In the genomic region with DNA sequence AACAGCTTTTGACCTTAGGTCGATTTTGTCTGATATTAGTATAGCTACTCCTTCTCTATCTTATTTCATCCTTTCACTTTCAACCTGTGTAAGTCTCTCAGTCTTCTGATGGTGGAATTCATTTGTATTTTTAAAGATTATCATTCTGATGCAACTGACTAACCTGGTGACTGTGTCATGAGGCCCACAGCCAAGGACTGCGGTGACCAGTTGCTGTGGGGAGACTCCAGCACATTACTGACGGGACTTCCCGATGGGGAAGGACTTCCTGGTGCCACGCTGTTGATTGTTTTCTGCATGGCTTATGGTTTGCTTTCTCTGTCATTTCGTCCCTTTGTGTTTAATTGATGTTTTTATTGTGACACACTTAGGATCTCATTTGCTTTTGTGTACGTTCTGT, we compare ENCODE assay signal across 9 cellular contexts. TPM values are rescaled to one million over a fixed set of nuclear protein-coding genes. Genes with fewer than 3 reads are reported as not detected.
DNase-seq lines count a peak whose midpoint lies in the region; ATAC-seq and TF ChIP-seq lines count a peak whose summit lies in the region.
"Had no signal": no experiment of that assay in that cellular context is flagged by ENCODE, and none has a peak within 500 bp of the region (broad histone marks: within the 10 kb centered on the region; RNA-seq: fewer than 3 reads in every experiment).

No MANE protein-coding gene starts in this region.

- DNase-seq in H4 (ENCODE audit: low spot score) (peak; percentile 61), T1000 (lab: John Stamatoyannopoulos, UW) (peak; percentile 53), memory B cell (ENCODE audit: low spot score in 2 of 2) (peak in 1 of 2 donors; percentile 42), SW480 (ENCODE audit: low spot score) (no peak), NCI-H1930 (lab: John Stamatoyannopoulos, UW) (no peak), transverse colon (no peak), NCI-H446 (lab: John Stamatoyannopoulos, UW) (no peak)
- DNase-seq: activated naive CD8-positive, alpha-beta T cell treated with anti-CD3 and anti-CD28 coated beads, Interleukin-2, amount 10 ng/mL, durations not matched to agents 7 days and 5 days had no signal

- peaks cover 5% of the 10 kb centered on the region for H3K27me3 Mint-ChIP-seq in memory B cell

- in situ Hi-C loops in transverse colon (cut with MboI; ENCODE audit: low pct_ligation_motif_present in 1 of 4, low pct_unique_long_range_greater_than_20kb in 1 of 4, low sequenced_read_pairs in 3 of 4), result loop anchor here in 3 of 4 donors (25.0 kb wide), 3 partner anchors 333 to 683 kb away; no protein-coding TSS in a partner anchor

- intact Hi-C loops in transverse colon (cut with DNase I; ENCODE audit: low total_unique reads), result no loop called here

- H3K9me3 ChIP-seq in transverse colon, result no peaks in the 10 kb centered on the region

- TF ChIP-seq EP300 in transverse colon (IDR thresholded peaks at IDR 0.05; ENCODE audit: low read depth), result no peak

- peak overlapping the region; percentile 86 for H3K27ac Mint-ChIP-seq in memory B cell
- H3K27ac Mint-ChIP-seq: activated naive CD8-positive, alpha-beta T cell treated with anti-CD3 and anti-CD28 coated beads, Interleukin-2, amount 10 ng/mL, durations not matched to agents 7 days and 5 days had no signal

- no peaks in the 10 kb centered on the region for H3K4me1 ChIP-seq in transverse colon

- no peaks in the 10 kb centered on the region for H3K36me3 ChIP-seq in transverse colon

- peak overlapping the region; percentile 73 for H3K4me3 Mint-ChIP-seq in memory B cell
- H3K4me3 Mint-ChIP-seq: activated naive CD8-positive, alpha-beta T cell treated with anti-CD3 and anti-CD28 coated beads, Interleukin-2, amount 10 ng/mL, durations not matched to agents 7 days and 5 days had no signal

- ATAC-seq in GM18499 (IDR thresholded peaks at IDR 0.05; ENCODE audit: insufficient read depth, unreplicated experiment) (peak; percentile 78), memory B cell (ENCODE audit: low read depth) (peak; percentile 95)

- H3K4me3 ChIP-seq in transverse colon, result no peak overlapping the region

- no peaks in the 10 kb centered on the region for H3K27me3 ChIP-seq in transverse colon

- no peak for TF ChIP-seq CTCF in transverse colon (IDR thresholded peaks at IDR 0.05)

- 58 to 71% methylated on average over 7 of the region's 7 CpGs for WGBS in transverse colon (ENCODE audit: low coverage in 1 of 2), 2 donors

- H3K9me3 Mint-ChIP-seq in memory B cell, result no peaks in the 10 kb centered on the region

- peaks cover 9% of the 10 kb centered on the region for H3K4me1 Mint-ChIP-seq in memory B cell

- TF ChIP-seq POLR2A in transverse colon (IDR thresholded peaks at IDR 0.05), result no peak

- peaks cover 2% of the 10 kb centered on the region for H3K36me3 Mint-ChIP-seq in memory B cell

- H3K27ac ChIP-seq in transverse colon, result no peak overlapping the region

RNA-seq across cellular contexts. Expression of a gene that starts 34.2 kb away (rescaled TPM):
- 19.9 and 21.8 TPM in 2 replicates for total RNA-seq in H4 (2014; rRNA removed; shearing (Covaris generic))
- total RNA-seq in transverse colon, result 1 to 10 TPM in 2 of 4 donors, not detected in 2; 2.3 to 2.9 TPM

Comparison
In these comparisons a context has a peak if more than half of its experiments do, and no peak if none do; other contexts are left out.
1. DNase-seq: peak in H4 (single experiment) and T1000 (single experiment); none in SW480 (single experiment), NCI-H1930 (0 of 2), transverse colon (single experiment) and NCI-H446 (0 of 2).